11 cellular contexts compared by ENCODE assay signal in genomic region chr3:156148946-156149348, GRCh38. TPM values are rescaled to one million over a fixed set of nuclear protein-coding genes. Genes with fewer than 3 reads are reported as not detected.
DNase-seq lines count a peak whose midpoint lies in the region; ATAC-seq, FAIRE-seq and TF ChIP-seq lines count a peak whose summit lies in the region.
"Had no signal": no experiment of that assay in that cellular context is flagged by ENCODE, and none has a peak within 500 bp of the region (broad histone marks: within the 10 kb centered on the region; RNA-seq: fewer than 3 reads in every experiment).

No MANE protein-coding gene starts in this region.

- no TSS peak for BruUV-seq in mammary epithelial cell (replicated peaks; lab: Mats Ljungman, UMichigan)

- intact Hi-C loops in breast epithelium (cut with DNase I; ENCODE audit: low total_unique reads), result no loop called here
- intact Hi-C loops in mammary epithelial cell (cut with micrococcal nuclease), result no loop called here
- intact Hi-C loops in esophagus squamous epithelium (cut with DNase I), result loop anchor here (5.0 kb wide), 1 partner anchor 363 kb away; no protein-coding TSS in a partner anchor
- intact Hi-C loops in aorta (cut with DNase I), result loop anchor here (2.0 to 10.0 kb wide), 2 partner anchors 526 kb away; partner anchors contain the start of gene TIPARP (in 2 of the 2)
- intact Hi-C loops in kidney (cut with DNase I), result no loop called here

- TF ChIP-seq CTCF in breast epithelium (IDR thresholded peaks at IDR 0.05) (no peak), mammary epithelial cell (conservative IDR thresholded peaks at IDR 0.05 in 1 of 2, IDR thresholded peaks at IDR 0.05 in 1 of 2; ENCODE audit: extremely low read depth in 1 of 2, insufficient read depth in 1 of 2, low read depth in 1 of 2, low read length in 2 of 2) (no peak), esophagus squamous epithelium (IDR thresholded peaks at IDR 0.05) (no peak), omental fat pad (IDR thresholded peaks at IDR 0.05) (no peak), kidney (IDR thresholded peaks at IDR 0.05; ENCODE audit: borderline replicate concordance, extremely low read depth, insufficient read depth) (no peak)

- H3K9ac ChIP-seq in mammary epithelial cell (ENCODE audit: insufficient read depth, low read length) (no peak overlapping the region), kidney (ENCODE audit: low read length in 2 of 2) (no peak overlapping the region)

- 68% methylated on average over 7 of the region's 7 CpGs for WGBS in mammary epithelial cell (ENCODE audit: low coverage, missing lambda C conversion rate)
- 23 to 36% methylated on average over 7 of the region's 7 CpGs for WGBS in esophagus squamous epithelium, 2 donors
- WGBS in aorta, 2 donors, result 0 to 2% methylated on average over 7 of the region's 7 CpGs

- TF ChIP-seq POLR2A in breast epithelium (IDR thresholded peaks at IDR 0.05) (no peak), esophagus squamous epithelium (IDR thresholded peaks at IDR 0.05) (no peak)

- H2AFZ ChIP-seq in mammary epithelial cell (ENCODE audit: low read depth, low read length), result no peak overlapping the region

- H3K4me1 ChIP-seq in breast epithelium (no peaks in the 10 kb centered on the region), mammary epithelial cell (ENCODE audit: insufficient read depth, low read length) (no peaks in the 10 kb centered on the region), esophagus squamous epithelium (peaks cover 0 to 19% (median 0%) of the 10 kb centered on the region in 3 donors), aorta (ENCODE audit: control insufficient read depth in 1 of 2, insufficient read depth in 2 of 2, low read length in 2 of 2) (peaks cover 5 to 18% of the 10 kb centered on the region in 2 donors), kidney (ENCODE audit: control insufficient read depth in 1 of 2, insufficient read depth in 1 of 2, low read depth in 1 of 2, low read length in 2 of 2) (peaks cover 0 to 6% of the 10 kb centered on the region in 2 donors)

- ATAC-seq in omental fat pad (ENCODE audit: low FRiP score) (peak; percentile 45), aorta (ENCODE audit: low FRiP score) (peak; percentile 61), GM21529 (IDR thresholded peaks at IDR 0.05; ENCODE audit: unreplicated experiment) (no peak)

- H3K27me3 ChIP-seq in breast epithelium (no peaks in the 10 kb centered on the region), mammary epithelial cell (ENCODE audit: insufficient read depth, low read length) (no peaks in the 10 kb centered on the region), esophagus squamous epithelium (peaks cover 0 to 10% (median 0%) of the 10 kb centered on the region in 4 donors), aorta (ENCODE audit: control insufficient read depth in 1 of 2, insufficient read depth in 2 of 2, low read length in 1 of 2) (no peaks in the 10 kb centered on the region)

- no peak for DNase-seq in breast epithelium (ENCODE audit: low spot score in 2 of 2)
- no peak for DNase-seq in mammary epithelial cell
- no peak for DNase-seq in esophagus squamous epithelium (lab: John Stamatoyannopoulos, UW)
- DNase-seq in omental fat pad (ENCODE audit: low spot score), result no peak
- DNase-seq in aorta, result no peak
- no peak for DNase-seq in kidney
- DNase-seq in activated naive CD4-positive, alpha-beta T cell treated with anti-CD3 and anti-CD28 coated beads, Interleukin-2, amount 50 U/mL, for 16 hours, result no peak
- DNase-seq: ACHN, activated T-cell treated with anti-CD3 and anti-CD28 coated beads for 4 hours, NCI-H2171 treated with DMSO at 0.1 percent for 48 hours had no signal

- no peaks in the 10 kb centered on the region for H4K20me1 ChIP-seq in mammary epithelial cell (ENCODE audit: insufficient read depth, low read length)

- H3K27ac ChIP-seq in breast epithelium, result peak overlapping the region; percentile 14 to 62
- no peak overlapping the region for H3K27ac ChIP-seq in mammary epithelial cell (ENCODE audit: insufficient read depth, low read depth, low read length)
- peak overlapping the region in 3 of 4 donors; percentile 45 to 66 (median 47) for H3K27ac ChIP-seq in esophagus squamous epithelium
- peak overlapping the region; percentile 83 to 98 for H3K27ac ChIP-seq in aorta (ENCODE audit: low read depth in 1 of 2, low read length in 2 of 2)
- H3K27ac ChIP-seq in kidney (ENCODE audit: low read depth in 2 of 2, low read length in 2 of 2), result peak overlapping the region in 1 of 2 donors; percentile 5

- H3K36me3 ChIP-seq in breast epithelium, result no peaks in the 10 kb centered on the region
- no peaks in the 10 kb centered on the region for H3K36me3 ChIP-seq in mammary epithelial cell (ENCODE audit: insufficient read depth, low read length)
- no peaks in the 10 kb centered on the region for H3K36me3 ChIP-seq in esophagus squamous epithelium
- H3K36me3 ChIP-seq in aorta (ENCODE audit: control insufficient read depth in 1 of 2, insufficient read depth in 2 of 2, low read length in 1 of 2), result no peaks in the 10 kb centered on the region
- H3K36me3 ChIP-seq in kidney (ENCODE audit: control insufficient read depth in 1 of 2, insufficient read depth in 2 of 2, low read length in 2 of 2), result no peaks in the 10 kb centered on the region

- FAIRE-seq in kidney (lab: Jason Lieb, UNC), result no peak

- no peak overlapping the region for H3K4me2 ChIP-seq in mammary epithelial cell (ENCODE audit: insufficient read depth, low read depth, low read length)

- H3K9me3 ChIP-seq in breast epithelium, result no peaks in the 10 kb centered on the region
- no peaks in the 10 kb centered on the region for H3K9me3 ChIP-seq in mammary epithelial cell (replicated peaks; ENCODE audit: insufficient read depth, low read length)
- H3K9me3 ChIP-seq in esophagus squamous epithelium, result no peaks in the 10 kb centered on the region
- no peaks in the 10 kb centered on the region for H3K9me3 ChIP-seq in aorta (ENCODE audit: control insufficient read depth, low read length)
- no peaks in the 10 kb centered on the region for H3K9me3 ChIP-seq in kidney (ENCODE audit: control insufficient read depth in 1 of 2, low read length in 2 of 2)

- dilution Hi-C loops in mammary epithelial cell (cut with HindIII; ENCODE audit: low sequenced_read_pairs), result no loop called here

- H3K4me3 ChIP-seq in breast epithelium (no peak overlapping the region), mammary epithelial cell (replicated peaks in 1 of 3; ENCODE audit: insufficient read depth in 1 of 3, low read depth in 2 of 3, low read length in 3 of 3) (no peak overlapping the region), esophagus squamous epithelium (no peak overlapping the region), aorta (ENCODE audit: low read length in 2 of 2) (peak overlapping the region; percentile 16 to 26), kidney (ENCODE audit: low read length in 2 of 2) (peak overlapping the region in 1 of 2 donors; percentile 4)

- in situ Hi-C loops in mammary epithelial cell (cut with MboI; ENCODE audit: low sequenced_read_pairs in 2 of 2), result loop anchor here in 1 of 2 donors (25.0 kb wide), 1 partner anchor 1338 kb away; no protein-coding TSS in a partner anchor

- CTCF ChIA-PET in mammary epithelial cell (lab: Charles Lee; ENCODE audit: low non-redundant PET), result no interaction called here

- no peaks in the 10 kb centered on the region for H3K79me2 ChIP-seq in mammary epithelial cell (ENCODE audit: insufficient read depth, low read length)

RNA-seq across cellular contexts. Expression of gene KCNAB1, which starts 28.6 kb away (rescaled TPM):
- total RNA-seq in breast epithelium (1 to 10 TPM; 3.9 to 8.3 (median 5.4) TPM), mammary epithelial cell (under 1 TPM; 0.17 to 0.71 TPM), esophagus squamous epithelium (1 to 10 TPM in 2 of 4 donors, under 1 TPM in 2; 0.40 to 6.6 (median 1.3) TPM), omental fat pad (10 to 100 TPM in 1 of 4 donors, 1 to 10 TPM in 3; 2.2 to 12.6 (median 5.7) TPM), aorta (10 to 100 TPM; 22.6 to 45.8 TPM), kidney (6.6 TPM)
- polyA plus RNA-seq in mammary epithelial cell (not detected), aorta (10 to 100 TPM in 1 of 2 donors, 1 to 10 TPM in 1; 8.9 to 12.9 TPM), kidney (ENCODE audit: insufficient read depth, low read depth, low replicate concordance) (1.7 TPM)
- polyA minus RNA-seq in mammary epithelial cell, result not detected

Comparison
In these comparisons a context has a peak if more than half of its experiments do, and no peak if none do; other contexts are left out.
1. H3K4me3 ChIP-seq: peak in aorta (2 of 2); none in breast epithelium (0 of 3), mammary epithelial cell (0 of 3) and esophagus squamous epithelium (0 of 4).
2. intact Hi-C loops: an anchor here in esophagus squamous epithelium (5.0 kb wide) and aorta (2.0 to 10.0 kb wide); none called in breast epithelium, mammary epithelial cell and kidney.